15 cellular contexts compared by ENCODE assay signal in the genomic region with DNA sequence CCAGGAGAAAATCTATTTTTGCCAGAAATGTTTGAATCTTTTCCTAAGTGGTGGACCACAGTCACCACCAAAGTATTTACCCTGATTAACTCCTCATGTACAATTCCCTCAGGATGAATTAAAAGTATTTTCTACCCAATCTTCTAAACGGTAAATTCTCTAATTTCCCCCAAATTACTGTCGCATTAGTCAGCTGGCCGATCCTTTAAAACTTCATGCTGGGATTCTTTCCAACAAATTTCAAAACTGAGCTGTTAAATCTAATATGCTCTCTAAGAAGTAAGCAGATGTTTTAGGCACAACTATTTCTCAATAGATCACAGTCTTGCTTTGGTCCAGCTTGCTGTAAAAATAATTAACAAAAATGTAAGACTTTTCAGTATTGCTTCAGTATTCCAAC.
DNase-seq lines count a peak whose midpoint lies in the region; ATAC-seq, FAIRE-seq and TF ChIP-seq lines count a peak whose summit lies in the region.
"Had no signal": no experiment of that assay in that cellular context is flagged by ENCODE, and none has a peak within 500 bp of the region (broad histone marks: within the 10 kb centered on the region; RNA-seq: fewer than 3 reads in every experiment).

No MANE protein-coding gene starts in this region.

- peak; percentile 98 for DNase-seq in EH (ENCODE audit: low read depth)
- DNase-seq in NCI-H226, result peak; percentile 64
- no peak for DNase-seq in omental fat pad (ENCODE audit: low spot score)
- no peak for DNase-seq in DMS53 treated with DMSO at 0.1 percent for 48 hours (lab: John Stamatoyannopoulos, UW; ENCODE audit: unreplicated experiment)
- DNase-seq: activated CD4-positive, alpha-beta T cell treated with anti-CD3 and anti-CD28 coated beads, Interleukin-2, amount 50 U/mL, for 1 hour; brain microvascular endothelial cell; hypothalamus; nephron progenitor cell; small intestine; T-helper 1 cell had no signal

- TF ChIP-seq CTCF in omental fat pad (IDR thresholded peaks at IDR 0.05), result no peak

- ATAC-seq in omental fat pad (ENCODE audit: low FRiP score), result peak; percentile 90
- ATAC-seq in GM19328 (IDR thresholded peaks at IDR 0.05; ENCODE audit: unreplicated experiment), result no peak
- no peak for ATAC-seq in HG02870 (IDR thresholded peaks at IDR 0.05; ENCODE audit: unreplicated experiment)
- ATAC-seq in HG02981 (IDR thresholded peaks at IDR 0.05; ENCODE audit: unreplicated experiment), result no peak
- ATAC-seq: activated T-helper 17 cell treated with anti-CD3 and anti-CD28 coated beads, Interleukin-2, amount 50 U/mL, for 72 hours had no signal

- peak; percentile 89 for FAIRE-seq in endometrium (lab: Jason Lieb, UNC)
- FAIRE-seq: small intestine had no signal

Comparison
In these comparisons a context has a peak if more than half of its experiments do, and no peak if none do; other contexts are left out.
1. DNase-seq: peak in EH (single experiment) and NCI-H226 (single experiment); none in omental fat pad (single experiment) and DMS53 treated with DMSO at 0.1 percent for 48 hours (single experiment).